11 cellular contexts compared by ENCODE assay signal in genomic region chr17:42918902-42919521, GRCh38. TPM values are rescaled to one million over a fixed set of nuclear protein-coding genes. Genes with fewer than 3 reads are reported as not detected.
DNase-seq lines count a peak whose midpoint lies in the region; TF ChIP-seq lines count a peak whose summit lies in the region.
"Had no signal": no experiment of that assay in that cellular context is flagged by ENCODE, and none has a peak within 500 bp of the region (broad histone marks: within the 10 kb centered on the region; RNA-seq: fewer than 3 reads in every experiment).

No MANE protein-coding gene starts in this region.

- peak in 1 of 2 donors; percentile 9 for TF ChIP-seq RAD21 in liver (IDR thresholded peaks at IDR 0.05)

- H3K4me2 ChIP-seq in OCI-LY3 (ENCODE audit: low read length), result no peak overlapping the region

- DNase-seq in NCI-H345 (lab: John Stamatoyannopoulos, UW) (peak; percentile 47), NCI-H345 treated with DMSO at 0.1 percent for 48 hours (lab: John Stamatoyannopoulos, UW; ENCODE audit: unreplicated experiment) (no peak), D341Med (ENCODE audit: low spot score) (no peak), NCI-H1694 treated with DMSO at 0.1 percent for 48 hours (lab: John Stamatoyannopoulos, UW) (no peak), nucleus accumbens (lab: John Stamatoyannopoulos, UW) (no peak), ascending aorta (ENCODE audit: low spot score in 2 of 2) (no peak)
- DNase-seq: Calu3, NCI-H187, testis had no signal

- no peaks in the 10 kb centered on the region for H3K79me2 ChIP-seq in OCI-LY3 (ENCODE audit: low read length)

- H3K9ac ChIP-seq in OCI-LY3 (ENCODE audit: low read length) (no peak overlapping the region), liver (ENCODE audit: low read depth in 1 of 2, low read length in 2 of 2) (no peak overlapping the region)

- H4K20me1 ChIP-seq in OCI-LY3 (ENCODE audit: insufficient read depth, low read length), result no peaks in the 10 kb centered on the region

- intact Hi-C loops in ascending aorta (cut with DNase I), result no loop called here

- H3K36me3 ChIP-seq in OCI-LY3 (replicated peaks; ENCODE audit: low read depth, low read length) (no peaks in the 10 kb centered on the region), liver (ENCODE audit: control insufficient read depth in 4 of 4, insufficient read depth in 3 of 4, low read depth in 1 of 4, low read length in 3 of 4) (no peaks in the 10 kb centered on the region), ascending aorta (no peaks in the 10 kb centered on the region)

- TF ChIP-seq CTCF in OCI-LY3 (IDR thresholded peaks at IDR 0.05; ENCODE audit: low read depth, low read length) (no peak), liver (IDR thresholded peaks at IDR 0.05; ENCODE audit: low read depth, low read length, missing input control) (no peak), ascending aorta (IDR thresholded peaks at IDR 0.05) (no peak)

- 0 out of 2 replicates have a peak, but pooled peaks cover 4% of the 10 kb centered on the region for H3K4me1 ChIP-seq in OCI-LY3 (ENCODE audit: low read length)
- H3K4me1 ChIP-seq in liver (ENCODE audit: control insufficient read depth in 4 of 4, insufficient read depth in 4 of 4, low read length in 3 of 4), result peaks cover 2 to 23% (median 6%) of the 10 kb centered on the region in 4 donors
- H3K4me1 ChIP-seq in ascending aorta, result peaks cover 0 to 9% of the 10 kb centered on the region in 2 donors
- H3K4me1 ChIP-seq: testis had no signal

- H3K27ac ChIP-seq in OCI-LY3 (ENCODE audit: low read length), result no peak overlapping the region
- H3K27ac ChIP-seq in liver (ENCODE audit: low read depth in 1 of 2, low read length in 2 of 2), result peak overlapping the region in 1 of 2 donors; percentile 10
- peak overlapping the region in 1 of 2 donors; percentile 32 for H3K27ac ChIP-seq in ascending aorta
- H3K27ac ChIP-seq: testis had no signal

- no peaks in the 10 kb centered on the region for H3K9me3 ChIP-seq in OCI-LY3 (ENCODE audit: insufficient read depth, low read length)
- no peaks in the 10 kb centered on the region for H3K9me3 ChIP-seq in liver (ENCODE audit: control insufficient read depth in 4 of 4, low read length in 3 of 4)
- no peaks in the 10 kb centered on the region for H3K9me3 ChIP-seq in ascending aorta
- H3K9me3 ChIP-seq: testis had no signal

- H3K4me3 ChIP-seq in OCI-LY3 (ENCODE audit: low read length), result no peak overlapping the region
- no peak overlapping the region for H3K4me3 ChIP-seq in liver (ENCODE audit: low read depth in 1 of 3, low read length in 3 of 3)
- no peak overlapping the region for H3K4me3 ChIP-seq in ascending aorta
- H3K4me3 ChIP-seq: testis had no signal

- WGBS in liver, result 21% methylated on average over 3 of the region's 3 CpGs

- H2AFZ ChIP-seq in OCI-LY3 (ENCODE audit: low read depth, low read length), result peak overlapping the region; percentile 94

- H3K27me3 ChIP-seq in OCI-LY3 (ENCODE audit: low read depth, low read length) (0 out of 2 replicates have a peak, but pooled peaks cover 4% of the 10 kb centered on the region), liver (ENCODE audit: control insufficient read depth in 4 of 4, insufficient read depth in 4 of 4, low read length in 3 of 4) (no peaks in the 10 kb centered on the region), ascending aorta (no peaks in the 10 kb centered on the region)
- H3K27me3 ChIP-seq: testis had no signal

TF ChIP-seq in liver, 16 proteins besides CTCF, POLR2A, EP300 and RAD21:
- TF ChIP-seq FOXA2 (IDR thresholded peaks at IDR 0.05) (peak; percentile 96), RXRA (IDR thresholded peaks at IDR 0.05) (peak; percentile 28 to 56), MAX (IDR thresholded peaks at IDR 0.05) (no peak), JUND (IDR thresholded peaks at IDR 0.05) (no peak), SP1 (IDR thresholded peaks at IDR 0.05) (peak; percentile 30), GABPA (IDR thresholded peaks at IDR 0.05 in 1 of 2, conservative IDR thresholded peaks at IDR 0.05 in 1 of 2) (no peak), TAF1 (conservative IDR thresholded peaks at IDR 0.05) (no peak), ZBTB33 (IDR thresholded peaks at IDR 0.05) (no peak), NR2F2 (IDR thresholded peaks at IDR 0.05) (no peak), HNF4A (conservative IDR thresholded peaks at IDR 0.05) (peak; percentile 30 to 34), REST (IDR thresholded peaks at IDR 0.05) (no peak), FOXA1 (IDR thresholded peaks at IDR 0.05) (peak; percentile 88)
- TF ChIP-seq, protein P1, sequence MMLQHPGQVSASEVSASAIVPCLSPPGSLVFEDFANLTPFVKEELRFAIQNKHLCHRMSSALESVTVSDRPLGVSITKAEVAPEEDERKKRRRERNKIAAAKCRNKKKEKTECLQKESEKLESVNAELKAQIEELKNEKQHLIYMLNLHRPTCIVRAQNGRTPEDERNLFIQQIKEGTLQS (IDR thresholded peaks at IDR 0.05), result no peak
TF ChIP-seq in liver: peak in this region for 5.

RNA-seq across cellular contexts. Expression of gene G6PC1, which starts 18.4 kb away (rescaled TPM):
- total RNA-seq in liver (100 to 1,000 TPM in 1 of 2 donors, 10 to 100 TPM in 1; 23.8 to 271 TPM), ascending aorta (not detected)
- polyA plus RNA-seq in liver, result 100 to 1,000 TPM in 1 of 2 donors, 10 to 100 TPM in 1; 84.7 to 144 TPM
- total RNA-seq: Calu3 had no signal

RNA-seq across cellular contexts. Expression of gene AARSD1, which starts 45.2 kb away (rescaled TPM):
- total RNA-seq in liver (10 to 100 TPM in 1 of 2 donors, 1 to 10 TPM in 1; 8.2 to 17.8 TPM), ascending aorta (3.8 TPM)
- 10 to 100 TPM; 21.3 to 25.2 TPM for polyA plus RNA-seq in liver

Comparison
In these comparisons a context has a peak if more than half of its experiments do, and no peak if none do; other contexts are left out.
1. RNA of gene G6PC1, which starts 18.4 kb away (total RNA-seq): 23.8 to 271 TPM in liver; not detected in ascending aorta (single experiment); every median in the first group is over 10 times any median in the second.